In genomic region chr1:165828581-165829329, GRCh38 we compare ENCODE assay signal across 8 cellular contexts. TPM values are rescaled to one million over a fixed set of nuclear protein-coding genes. Genes with fewer than 3 reads are reported as not detected.
DNase-seq lines count a peak whose midpoint lies in the region; ATAC-seq and TF ChIP-seq lines count a peak whose summit lies in the region.

No MANE protein-coding gene starts in this region.

- peak overlapping the region; percentile 93 for H3K4me2 ChIP-seq in OCI-LY3 (ENCODE audit: low read length)

- peak overlapping the region; percentile 87 for H3K9ac ChIP-seq in OCI-LY3 (ENCODE audit: low read length)

- no peak for TF ChIP-seq EP300 in Ishikawa (IDR thresholded peaks at IDR 0.05; ENCODE audit: borderline replicate concordance)

- DNase-seq in DMS79 treated with DMSO at 0.1 percent for 48 hours (lab: John Stamatoyannopoulos, UW) (peak; percentile 72), anterior cingulate cortex (lab: John Stamatoyannopoulos, UW) (peak in 54 of 58 donors; percentile 8 to 67 (median 30)), right atrium auricular region (ENCODE audit: low spot score) (no peak), posterior cingulate gyrus (peak; percentile 15 to 90 (median 40))

- peak overlapping the region; percentile 84 for H3K4me3 ChIP-seq in OCI-LY3 (ENCODE audit: low read length)
- peak overlapping the region; percentile 83 to 88 for H3K4me3 ChIP-seq in right atrium auricular region

- peaks cover 22% of the 10 kb centered on the region for H4K20me1 ChIP-seq in OCI-LY3 (ENCODE audit: insufficient read depth, low read length)

- no peaks in the 10 kb centered on the region for H3K9me3 ChIP-seq in OCI-LY3 (ENCODE audit: insufficient read depth, low read length)
- no peaks in the 10 kb centered on the region for H3K9me3 ChIP-seq in right atrium auricular region

- H3K4me1 ChIP-seq in OCI-LY3 (ENCODE audit: low read length) (peaks cover 16% of the 10 kb centered on the region), right atrium auricular region (peaks cover 0 to 19% of the 10 kb centered on the region in 2 donors)

- H3K27me3 ChIP-seq in OCI-LY3 (ENCODE audit: low read depth, low read length) (no peaks in the 10 kb centered on the region), right atrium auricular region (no peaks in the 10 kb centered on the region)

- no peak for TF ChIP-seq RAD21 in Ishikawa (IDR thresholded peaks at IDR 0.05; ENCODE audit: low read depth)

- H3K79me2 ChIP-seq in OCI-LY3 (ENCODE audit: low read length) = peaks cover 64% of the 10 kb centered on the region

- intact Hi-C loops in posterior cingulate gyrus (cut with DNase I) = loop anchor here (5.0 kb wide), 2 partner anchors 84 to 196 kb away; partner anchors contain the start of gene MGST3

- ATAC-seq in GM21381 (IDR thresholded peaks at IDR 0.05; ENCODE audit: unreplicated experiment) (peak; percentile 19), GM21423 (IDR thresholded peaks at IDR 0.05; ENCODE audit: unreplicated experiment) (no peak)

- peak overlapping the region; percentile 48 for H2AFZ ChIP-seq in OCI-LY3 (ENCODE audit: low read depth, low read length)

- H3K27ac ChIP-seq in OCI-LY3 (ENCODE audit: low read length) = peak overlapping the region; percentile 74
- H3K27ac ChIP-seq in right atrium auricular region = peak overlapping the region; percentile 90 to 97

- H3K36me3 ChIP-seq in OCI-LY3 (replicated peaks; ENCODE audit: low read depth, low read length) (no peaks in the 10 kb centered on the region), right atrium auricular region (no peaks in the 10 kb centered on the region)

- TF ChIP-seq CTCF in OCI-LY3 (IDR thresholded peaks at IDR 0.05; ENCODE audit: low read depth, low read length) (no peak), right atrium auricular region (IDR thresholded peaks at IDR 0.05) (no peak)

TF ChIP-seq in Ishikawa, 13 proteins besides CTCF, POLR2A, EP300 and RAD21:
- TF ChIP-seq TAF1 (IDR thresholded peaks at IDR 0.05; ENCODE audit: low read depth) (peak; percentile 44), ZBTB7A (IDR thresholded peaks at IDR 0.05; ENCODE audit: low read depth) (no peak), YY1 (IDR thresholded peaks at IDR 0.05; ENCODE audit: low read depth) (peak; percentile 78), TCF12 (IDR thresholded peaks at IDR 0.05; ENCODE audit: low read depth) (no peak), FOXM1 (IDR thresholded peaks at IDR 0.05; ENCODE audit: borderline replicate concordance, low read depth) (no peak)
- TF ChIP-seq, protein P1, sequence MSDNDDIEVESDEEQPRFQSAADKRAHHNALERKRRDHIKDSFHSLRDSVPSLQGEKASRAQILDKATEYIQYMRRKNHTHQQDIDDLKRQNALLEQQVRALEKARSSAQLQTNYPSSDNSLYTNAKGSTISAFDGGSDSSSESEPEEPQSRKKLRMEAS (IDR thresholded peaks at IDR 0.05) = peak; percentile 95
TF ChIP-seq in Ishikawa: peak in this region for 3.

RNA-seq across cellular contexts. Expression of gene UCK2, which starts 1.3 kb away (rescaled TPM):
- total RNA-seq in right atrium auricular region = 10 to 100 TPM in 1 of 2 donors, 1 to 10 TPM in 1; 8.8 to 19.3 TPM
